11 cellular contexts compared by ENCODE assay signal in genomic region chr21:39660191-39660590, GRCh38. TPM values are rescaled to one million over a fixed set of nuclear protein-coding genes. Genes with fewer than 3 reads are reported as not detected.
DNase-seq lines count a peak whose midpoint lies in the region; ATAC-seq and TF ChIP-seq lines count a peak whose summit lies in the region.
"Had no signal": no experiment of that assay in that cellular context is flagged by ENCODE, and none has a peak within 500 bp of the region (broad histone marks: within the 10 kb centered on the region; RNA-seq: fewer than 3 reads in every experiment).

No MANE protein-coding gene starts in this region.

- WGBS in smooth muscle cell (ENCODE audit: low lambda C conversion rate) = 17% methylated on average over 7 of the region's 7 CpGs

- peak overlapping the region; percentile 46 for H3K9ac ChIP-seq in smooth muscle cell (ENCODE audit: low read depth)

- ATAC-seq in GM18519 (IDR thresholded peaks at IDR 0.05; ENCODE audit: low FRiP score, unreplicated experiment) = no peak
- ATAC-seq: activated CD8-positive, alpha-beta T cell treated with anti-CD3 and anti-CD28 coated beads for 36 hours had no signal

- H3K27ac ChIP-seq in smooth muscle cell (ENCODE audit: low read depth) = peak overlapping the region; percentile 85

- TF ChIP-seq CTCF in HFF-Myc (IDR thresholded peaks at IDR 0.05; ENCODE audit: low read depth, low read length, missing control alignments) (no peak), fibroblast of villous mesenchyme (IDR thresholded peaks at IDR 0.05; ENCODE audit: insufficient read depth, low read depth, low read length) (no peak), smooth muscle cell (IDR thresholded peaks at IDR 0.05; ENCODE audit: borderline replicate concordance, insufficient read depth, poor library complexity, severe bottlenecking) (no peak), nephron progenitor cell (IDR thresholded peaks at IDR 0.05) (no peak)

- no peak overlapping the region for H3K27ac Mint-ChIP-seq in nephron progenitor cell
- H3K27ac Mint-ChIP-seq in immature natural killer cell = no peak overlapping the region
- H3K27ac Mint-ChIP-seq: activated CD8-positive, alpha-beta T cell treated with anti-CD3 and anti-CD28 coated beads for 36 hours; memory B cell had no signal

- H3K27me3 ChIP-seq in smooth muscle cell (ENCODE audit: low read depth) = no peaks in the 10 kb centered on the region

- peak overlapping the region; percentile 60 for H3K4me2 ChIP-seq in smooth muscle cell

- no peaks in the 10 kb centered on the region for H3K79me2 ChIP-seq in smooth muscle cell (ENCODE audit: low read depth)

- no peak overlapping the region for H3K4me3 Mint-ChIP-seq in nephron progenitor cell
- no peak overlapping the region for H3K4me3 Mint-ChIP-seq in immature natural killer cell
- H3K4me3 Mint-ChIP-seq: activated CD8-positive, alpha-beta T cell treated with anti-CD3 and anti-CD28 coated beads for 36 hours; memory B cell had no signal

- H3K36me3 Mint-ChIP-seq in nephron progenitor cell (ENCODE audit: low read depth) (no peaks in the 10 kb centered on the region), immature natural killer cell (no peaks in the 10 kb centered on the region)
- H3K36me3 Mint-ChIP-seq: memory B cell had no signal

- H3K4me1 ChIP-seq in smooth muscle cell (ENCODE audit: low read depth) = peaks cover 8% of the 10 kb centered on the region

- no peaks in the 10 kb centered on the region for H3K36me3 ChIP-seq in smooth muscle cell (ENCODE audit: low read depth)

- DNase-seq in HFF-Myc (ENCODE audit: extremely low read depth, low read depth) (peak; percentile 45), NCI-H774 (lab: John Stamatoyannopoulos, UW) (peak; percentile 62), fibroblast of villous mesenchyme (ENCODE audit: low read depth) (peak; percentile 83), smooth muscle cell (lab: John Stamatoyannopoulos, UW; ENCODE audit: unreplicated experiment) (no peak), nephron progenitor cell (no peak), immature natural killer cell (no peak)
- DNase-seq: activated CD8-positive, alpha-beta T cell treated with anti-CD3 and anti-CD28 coated beads for 36 hours had no signal

- H4K20me1 ChIP-seq in smooth muscle cell (ENCODE audit: low read depth) = no peaks in the 10 kb centered on the region

- peaks cover 8% of the 10 kb centered on the region for H3K27me3 Mint-ChIP-seq in nephron progenitor cell (ENCODE audit: low read depth, poor library complexity)
- H3K27me3 Mint-ChIP-seq in immature natural killer cell (ENCODE audit: low read depth in 3 of 3) = peaks cover 1 to 4% (median 3%) of the 10 kb centered on the region in 3 donors
- H3K27me3 Mint-ChIP-seq: memory B cell had no signal

- H2AFZ ChIP-seq in smooth muscle cell (ENCODE audit: low read depth) = peak overlapping the region; percentile 70

- peaks cover 14% of the 10 kb centered on the region for H3K4me1 Mint-ChIP-seq in nephron progenitor cell
- H3K4me1 Mint-ChIP-seq in immature natural killer cell = no peaks in the 10 kb centered on the region
- H3K4me1 Mint-ChIP-seq: memory B cell had no signal

- H3K4me3 ChIP-seq in HFF-Myc (replicated peaks; ENCODE audit: low read depth, low read length) (no peak overlapping the region), fibroblast of villous mesenchyme (ENCODE audit: low read depth, low read length) (peak overlapping the region; percentile 40), smooth muscle cell (peak overlapping the region; percentile 18)

- H3K9me3 ChIP-seq in smooth muscle cell (replicated peaks; ENCODE audit: low read depth) = no peaks in the 10 kb centered on the region

- H3K9me3 Mint-ChIP-seq in nephron progenitor cell = no peaks in the 10 kb centered on the region
- peaks cover 0 to 5% (median 0%) of the 10 kb centered on the region in 6 donors for H3K9me3 Mint-ChIP-seq in immature natural killer cell
- H3K9me3 Mint-ChIP-seq: activated CD8-positive, alpha-beta T cell treated with anti-CD3 and anti-CD28 coated beads for 36 hours; memory B cell had no signal

- H3F3A ChIP-seq in smooth muscle cell (ENCODE audit: low read depth) = peaks cover 6% of the 10 kb centered on the region

RNA-seq across cellular contexts. Expression of gene B3GALT5, which starts 47.5 kb away (rescaled TPM):
- total RNA-seq in fibroblast of villous mesenchyme (under 0.01 TPM in 1 of 2 replicates, not detected in the other), smooth muscle cell (1.7 and 3.8 TPM in 2 replicates)
- polyA plus RNA-seq in smooth muscle cell (0.73 and 1.3 TPM in 2 replicates), immature natural killer cell (not detected)
- total RNA-seq: activated CD8-positive, alpha-beta T cell treated with anti-CD3 and anti-CD28 coated beads for 36 hours; dermis microvascular lymphatic vessel endothelial cell; NCI-H460 had no signal

Comparison
In these comparisons a context has a peak if more than half of its experiments do, and no peak if none do; other contexts are left out.
1. DNase-seq: peak in HFF-Myc (single experiment), NCI-H774 (single experiment) and fibroblast of villous mesenchyme (single experiment); none in smooth muscle cell (single experiment), nephron progenitor cell (single experiment) and immature natural killer cell (0 of 3).